In genomic region chr3:165682734-165683133, GRCh38 we compare ENCODE assay signal across 7 cellular contexts.
"Had no signal": no experiment of that assay in that cellular context is flagged by ENCODE, and none has a peak within 500 bp of the region (broad histone marks: within the 10 kb centered on the region; RNA-seq: fewer than 3 reads in every experiment).

No MANE protein-coding gene starts in this region.

- FAIRE-seq: GM12878, GM12891, GM12892, GM18507, GM19239 had no signal

- ATAC-seq: GM12878 had no signal

- H3K4me3 ChIP-seq: GM12878 had no signal

- DNase-seq: GDM1, GF-D8 had no signal
